ENCODE assay signal across 20 cellular contexts in the genomic region with DNA sequence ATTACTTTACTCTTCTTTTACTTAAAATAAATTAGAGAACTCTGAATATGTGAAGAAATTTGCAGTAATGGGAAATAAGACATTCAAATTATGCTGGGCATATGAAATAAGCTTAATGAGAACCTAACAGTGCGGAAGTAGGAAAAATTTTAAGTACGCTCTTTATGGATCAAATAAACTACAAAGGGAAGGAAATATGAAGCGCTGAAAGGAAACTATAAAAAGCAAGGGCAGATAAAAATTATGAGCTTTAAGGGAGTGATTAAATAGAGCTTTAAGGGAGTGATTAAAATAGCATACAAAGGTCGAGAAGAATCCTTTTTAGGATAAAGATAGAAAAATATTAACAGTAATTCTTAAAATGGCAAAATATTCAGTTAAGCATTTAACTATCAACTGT.
"Had no signal": no experiment of that assay in that cellular context is flagged by ENCODE, and none has a peak within 500 bp of the region (broad histone marks: within the 10 kb centered on the region; RNA-seq: fewer than 3 reads in every experiment).

No MANE protein-coding gene starts in this region.

- H3K9ac ChIP-seq: KMS-11 had no signal

- DNase-seq: Kasumi-1, MV-4-11, NCI-H1048, NCI-H1105, NCI-H1417, NCI-H1436 treated with DMSO at 0.1 percent for 48 hours, NCI-H1694, NCI-H187 treated with DMSO at 0.1 percent for 48 hours, NCI-H2029 treated with DMSO at 0.1 percent for 48 hours, NCI-H2171 treated with DMSO at 0.1 percent for 48 hours, NCI-H524, NCI-H526 treated with DMSO at 0.1 percent for 48 hours, NCI-H748 treated with DMSO at 0.1 percent for 48 hours, PC-3, SHP77 had no signal

- H3K4me2 ChIP-seq: KMS-11 had no signal

- FAIRE-seq: HTR-8/SVneo, K562 had no signal

- H3K27ac ChIP-seq: HL-60, KMS-11, RWPE1 had no signal

- H3K4me3 ChIP-seq: K562 had no signal
